In the genomic region with DNA sequence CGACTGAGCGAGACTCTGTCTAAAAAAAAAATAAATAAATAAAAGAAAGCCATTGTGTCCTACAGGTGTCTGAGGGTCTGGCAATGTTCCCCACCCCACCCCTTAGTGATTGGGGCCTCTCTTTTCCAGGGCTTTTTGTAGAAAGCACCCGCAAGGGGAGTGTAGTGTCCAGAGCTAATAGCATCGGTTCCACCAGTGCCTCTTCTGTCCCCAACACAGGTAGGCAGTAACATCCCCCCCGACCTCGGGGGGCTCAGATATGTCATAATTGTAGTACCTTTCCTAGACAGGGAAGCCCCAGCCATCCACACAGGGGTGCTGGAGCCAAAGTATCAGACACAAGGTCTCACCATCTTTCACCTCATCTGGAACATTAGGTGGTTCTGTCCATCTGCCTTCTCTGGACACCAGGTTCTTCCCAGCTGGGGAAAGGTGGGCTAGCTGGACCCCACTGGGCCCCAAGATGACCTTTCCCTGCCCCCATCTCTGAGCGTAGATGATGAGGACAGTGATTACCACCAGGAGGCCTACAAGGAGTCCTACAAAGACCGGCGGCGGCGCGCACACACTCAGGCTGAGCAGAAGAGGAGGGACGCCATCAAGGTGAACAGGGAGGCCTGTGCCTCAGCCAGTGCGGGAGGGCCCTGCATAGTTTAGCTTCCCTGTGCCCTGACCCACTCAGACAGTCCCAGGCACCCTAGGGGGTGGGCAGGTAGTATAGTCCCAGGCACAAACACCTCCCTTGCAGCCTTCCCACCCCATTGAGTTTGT, we compare ENCODE assay signal across 8 cellular contexts. TPM values are rescaled to one million over a fixed set of nuclear protein-coding genes. Genes with fewer than 3 reads are reported as not detected.
DNase-seq lines count a peak whose midpoint lies in the region; ATAC-seq, FAIRE-seq and TF ChIP-seq lines count a peak whose summit lies in the region.

No MANE protein-coding gene starts in this region.

- peaks cover 27% of the 10 kb centered on the region for H3K79me2 ChIP-seq in Karpas-422 (ENCODE audit: low read length)

- peaks cover 28 to 75% of the 10 kb centered on the region in 2 donors for H3K36me3 Mint-ChIP-seq in CD4-positive, alpha-beta memory T cell
- peaks cover 98% of the 10 kb centered on the region for H3K36me3 Mint-ChIP-seq in dendritic cell treated with granulocyte-macrophage colony-stimulating factor and Interleukin-4, amounts not matched to agents 40 ng/mL and 50 ng/mL, for 4 days (ENCODE audit: low read depth)

- peaks cover 46% of the 10 kb centered on the region for H3K4me1 ChIP-seq in CD4-positive, alpha-beta memory T cell (ENCODE audit: insufficient read depth, low read length)
- H3K4me1 ChIP-seq in Karpas-422 (ENCODE audit: low read length) (peaks cover 27% of the 10 kb centered on the region), neutrophil (ENCODE audit: control insufficient read depth in 1 of 2, insufficient read depth in 1 of 2, low read depth in 1 of 2, low read length in 1 of 2) (peaks cover 43 to 48% of the 10 kb centered on the region in 2 experiments), vagina (peaks cover 38% of the 10 kb centered on the region)

- peak overlapping the region in 6 of 7 donors; percentile 41 to 96 (median 58) for H3K27ac Mint-ChIP-seq in CD4-positive, alpha-beta memory T cell
- H3K27ac Mint-ChIP-seq in dendritic cell treated with granulocyte-macrophage colony-stimulating factor and Interleukin-4, amounts not matched to agents 40 ng/mL and 50 ng/mL, for 4 days: peak overlapping the region; percentile 71

- TF ChIP-seq POLR2A in GM12891 (IDR thresholded peaks at IDR 0.05; ENCODE audit: low read depth, low read length) (no peak), vagina (IDR thresholded peaks at IDR 0.05) (no peak)

- peaks cover 15 to 58% (median 33%) of the 10 kb centered on the region in 4 donors for H3K4me1 Mint-ChIP-seq in CD4-positive, alpha-beta memory T cell
- peaks cover 64% of the 10 kb centered on the region for H3K4me1 Mint-ChIP-seq in dendritic cell treated with granulocyte-macrophage colony-stimulating factor and Interleukin-4, amounts not matched to agents 40 ng/mL and 50 ng/mL, for 4 days (ENCODE audit: low read depth)

- FAIRE-seq in GM12891 (lab: Jason Lieb, UNC): no peak

- no peaks in the 10 kb centered on the region for H3K27me3 ChIP-seq in CD4-positive, alpha-beta memory T cell (ENCODE audit: insufficient read depth, low read length)
- H3K27me3 ChIP-seq in Karpas-422 (ENCODE audit: low read length): no peaks in the 10 kb centered on the region
- H3K27me3 ChIP-seq in neutrophil: no peaks in the 10 kb centered on the region
- H3K27me3 ChIP-seq in vagina: no peaks in the 10 kb centered on the region

- intact Hi-C loops in CD4-positive, alpha-beta memory T cell (cut with micrococcal nuclease): no loop called here
- intact Hi-C loops in dendritic cell treated with granulocyte-macrophage colony-stimulating factor and Interleukin-4, amounts not matched to agents 40 ng/mL and 50 ng/mL, for 4 days (cut with micrococcal nuclease): no loop called here
- intact Hi-C loops in vagina (cut with DNase I): no loop called here

- H3K4me3 ChIP-seq in CD4-positive, alpha-beta memory T cell (ENCODE audit: low read length in 2 of 2): no peak overlapping the region
- H3K4me3 ChIP-seq in Karpas-422 (ENCODE audit: low read length) (no peak overlapping the region), neutrophil (ENCODE audit: low read depth in 1 of 2, low read length in 1 of 2) (peak overlapping the region in 1 of 2 experiments; percentile 95), vagina (peak overlapping the region in 1 of 2 donors; percentile 95)

- POLR2A ChIA-PET in CD4-positive, alpha-beta memory T cell (lab: Charles Lee; ENCODE audit: partially characterized antibody): interaction anchor here (1.3 to 6.3 kb wide), 5 partner anchors 9 to 40 kb away, joined by 3 to 73 read pairs (median 19); a partner anchor contains a TSS

- no peak for ATAC-seq in GM18502 (IDR thresholded peaks at IDR 0.05; ENCODE audit: poor library complexity, unreplicated experiment)

- no peak overlapping the region for H3K27ac ChIP-seq in CD4-positive, alpha-beta memory T cell (ENCODE audit: low read depth, low read length)
- no peak overlapping the region for H3K27ac ChIP-seq in Karpas-422 (ENCODE audit: low read length)
- peak overlapping the region; percentile 97 for H3K27ac ChIP-seq in neutrophil
- no peak overlapping the region for H3K27ac ChIP-seq in vagina

- DNase-seq in CD4-positive, alpha-beta memory T cell: no peak
- DNase-seq in Karpas-422 (no peak), HuH-7.5 (ENCODE audit: low spot score) (no peak), GM12891 (ENCODE audit: insufficient read length, low spot score) (no peak), vagina (ENCODE audit: extremely low spot score in 2 of 2) (no peak)

- no peaks in the 10 kb centered on the region for H3K9me2 ChIP-seq in Karpas-422 (replicated peaks; ENCODE audit: insufficient read depth, low read length)

- no peak overlapping the region for H3K9ac ChIP-seq in Karpas-422 (ENCODE audit: low read length)

- no peaks in the 10 kb centered on the region for H3K9me3 Mint-ChIP-seq in CD4-positive, alpha-beta memory T cell
- H3K9me3 Mint-ChIP-seq in dendritic cell treated with granulocyte-macrophage colony-stimulating factor and Interleukin-4, amounts not matched to agents 40 ng/mL and 50 ng/mL, for 4 days: no peaks in the 10 kb centered on the region

- H3K4me3 Mint-ChIP-seq in CD4-positive, alpha-beta memory T cell: peak overlapping the region; percentile 20 to 98 (median 57)
- peak overlapping the region; percentile 24 for H3K4me3 Mint-ChIP-seq in dendritic cell treated with granulocyte-macrophage colony-stimulating factor and Interleukin-4, amounts not matched to agents 40 ng/mL and 50 ng/mL, for 4 days

- H3K9me3 ChIP-seq in CD4-positive, alpha-beta memory T cell (ENCODE audit: control insufficient read depth in 1 of 2, low read length in 2 of 2): no peaks in the 10 kb centered on the region
- H3K9me3 ChIP-seq in Karpas-422 (ENCODE audit: low read length) (no peaks in the 10 kb centered on the region), neutrophil (no peaks in the 10 kb centered on the region), vagina (no peaks in the 10 kb centered on the region)

- TF ChIP-seq CTCF in neutrophil (IDR thresholded peaks at IDR 0.05) (no peak), vagina (IDR thresholded peaks at IDR 0.05) (no peak)

- H3K27me3 Mint-ChIP-seq in CD4-positive, alpha-beta memory T cell: no peaks in the 10 kb centered on the region
- H3K27me3 Mint-ChIP-seq in dendritic cell treated with granulocyte-macrophage colony-stimulating factor and Interleukin-4, amounts not matched to agents 40 ng/mL and 50 ng/mL, for 4 days: no peaks in the 10 kb centered on the region

- H2AFZ ChIP-seq in Karpas-422 (ENCODE audit: low read length): no peak overlapping the region

- no peaks in the 10 kb centered on the region for H4K20me1 ChIP-seq in Karpas-422 (ENCODE audit: insufficient read depth, low read depth, low read length)

- CTCF ChIA-PET in CD4-positive, alpha-beta memory T cell (lab: Charles Lee; ENCODE audit: partially characterized antibody): interaction anchor here (1.0 to 4.5 kb wide), 2 partner anchors 10 to 38 kb away, joined by 3 to 37 read pairs; a partner anchor contains a TSS

- H3K4me2 ChIP-seq in Karpas-422 (ENCODE audit: low read depth, low read length, poor library complexity, severe bottlenecking): peak overlapping the region; percentile 100

- H3K36me3 ChIP-seq in CD4-positive, alpha-beta memory T cell (ENCODE audit: insufficient read depth, low read length): peaks cover 72% of the 10 kb centered on the region
- peaks cover 33% of the 10 kb centered on the region for H3K36me3 ChIP-seq in Karpas-422 (ENCODE audit: insufficient read depth, low read length)
- peaks cover 81% of the 10 kb centered on the region for H3K36me3 ChIP-seq in neutrophil
- peaks cover 0 to 70% of the 10 kb centered on the region in 2 donors for H3K36me3 ChIP-seq in vagina

TF ChIP-seq in GM12891, 5 proteins besides CTCF, POLR2A, EP300 and RAD21:
- TF ChIP-seq POU2F2 (IDR thresholded peaks at IDR 0.05; ENCODE audit: low read depth, low read length) (no peak), SPI1 (IDR thresholded peaks at IDR 0.05; ENCODE audit: low read depth, low read length) (no peak), TAF1 (IDR thresholded peaks at IDR 0.05; ENCODE audit: low read depth, low read length) (no peak), PAX5 (IDR thresholded peaks at IDR 0.05; ENCODE audit: insufficient read depth, low read length, severe bottlenecking) (no peak), POLR2AphosphoS5 (IDR thresholded peaks at IDR 0.05; ENCODE audit: low read depth, low read length) (no peak)

RNA-seq across cellular contexts. Expression of a gene that starts 1.6 kb away (rescaled TPM):
- 10 to 100 TPM; 73.3 to 73.7 TPM for total RNA-seq in CD4-positive, alpha-beta memory T cell
- 10 to 100 TPM; 38.1 to 53.6 TPM for polyA plus RNA-seq in CD4-positive, alpha-beta memory T cell
- 33.0 and 42.4 TPM in 2 replicates for total RNA-seq in Karpas-422 (2014; rRNA removed; shearing (Covaris generic); ENCODE audit: low replicate concordance)
- 30.3 TPM for polyA plus RNA-seq in GM12891 (2012; ENCODE audit: low read depth, missing spikeins)
- 33.9 TPM for total RNA-seq in vagina

RNA-seq across cellular contexts. Expression of a gene that starts 6.6 kb away (rescaled TPM):
- total RNA-seq in CD4-positive, alpha-beta memory T cell: 10 to 100 TPM; 65.2 to 71.1 TPM
- polyA plus RNA-seq in CD4-positive, alpha-beta memory T cell: 10 to 100 TPM; 44.6 to 66.0 TPM
- 46.7 and 56.2 TPM in 2 replicates for total RNA-seq in Karpas-422 (2014; rRNA removed; shearing (Covaris generic); ENCODE audit: low replicate concordance)
- polyA plus RNA-seq in GM12891 (2012; ENCODE audit: low read depth, missing spikeins): 61.8 TPM
- total RNA-seq in vagina: 24.8 TPM

RNA-seq across cellular contexts. Expression of a gene that starts 9.0 kb away (rescaled TPM):
- 1 to 10 TPM; 3.4 to 4.5 TPM for total RNA-seq in CD4-positive, alpha-beta memory T cell
- polyA plus RNA-seq in CD4-positive, alpha-beta memory T cell: 1 to 10 TPM in 1 of 2 donors, under 1 TPM in 1; 0.93 to 1.9 TPM
- 5.3 and 7.9 TPM in 2 replicates for total RNA-seq in Karpas-422 (2014; rRNA removed; shearing (Covaris generic); ENCODE audit: low replicate concordance)
- polyA plus RNA-seq in GM12891 (2012; ENCODE audit: low read depth, missing spikeins): 15.2 TPM
- total RNA-seq in vagina: 0.98 TPM

RNA-seq across cellular contexts. Expression of a gene that starts 15.8 kb away (rescaled TPM):
- total RNA-seq in CD4-positive, alpha-beta memory T cell: 1 to 10 TPM; 1.2 TPM
- under 1 TPM; 0.07 to 0.88 TPM for polyA plus RNA-seq in CD4-positive, alpha-beta memory T cell
- total RNA-seq in Karpas-422 (2014; rRNA removed; shearing (Covaris generic); ENCODE audit: low replicate concordance): 0.22 and 1.3 TPM in 2 replicates
- polyA plus RNA-seq in GM12891 (2012; ENCODE audit: low read depth, missing spikeins): 0.72 TPM
- total RNA-seq in vagina: 2.0 TPM

RNA-seq across cellular contexts. Expression of a gene that starts 32.5 kb away (rescaled TPM):
- total RNA-seq in CD4-positive, alpha-beta memory T cell: 10 to 100 TPM; 20.6 to 22.8 TPM
- polyA plus RNA-seq in CD4-positive, alpha-beta memory T cell: 10 to 100 TPM in 1 of 2 donors, 1 to 10 TPM in 1; 8.5 to 15.5 TPM
- total RNA-seq in Karpas-422 (2014; rRNA removed; shearing (Covaris generic); ENCODE audit: low replicate concordance): 40.0 and 71.8 TPM in 2 replicates
- 13.7 TPM for polyA plus RNA-seq in GM12891 (2012; ENCODE audit: low read depth, missing spikeins)
- 24.6 TPM for total RNA-seq in vagina
